In the genomic region with DNA sequence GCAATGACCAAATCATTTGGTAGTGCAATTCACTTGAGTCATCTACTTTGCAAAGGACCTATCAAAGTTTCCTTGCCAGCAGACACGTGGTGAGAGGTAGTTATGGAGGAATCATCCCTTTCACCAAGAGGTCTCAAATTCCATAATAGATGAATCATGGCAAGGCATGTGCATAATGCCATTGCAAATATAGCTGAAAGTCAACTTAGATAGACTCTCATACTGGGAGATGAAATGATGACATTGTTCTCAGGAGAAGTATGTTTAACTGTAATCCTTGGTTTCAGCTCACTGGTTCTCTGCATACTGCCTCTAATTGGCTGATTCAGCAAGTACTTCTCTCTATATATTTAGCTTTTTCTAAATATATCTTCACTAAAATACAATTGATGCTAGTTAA, we compare ENCODE assay signal across 15 cellular contexts. TPM values are rescaled to one million over a fixed set of nuclear protein-coding genes. Genes with fewer than 3 reads are reported as not detected.
DNase-seq lines count a peak whose midpoint lies in the region; ATAC-seq and TF ChIP-seq lines count a peak whose summit lies in the region.
"Had no signal": no experiment of that assay in that cellular context is flagged by ENCODE, and none has a peak within 500 bp of the region (broad histone marks: within the 10 kb centered on the region; RNA-seq: fewer than 3 reads in every experiment).

No MANE protein-coding gene starts in this region.

- peak; percentile 74 for DNase-seq in GM04503 (ENCODE audit: low read depth)
- peak; percentile 49 for DNase-seq in NCI-H69 (lab: John Stamatoyannopoulos, UW)
- peak; percentile 39 for DNase-seq in dedifferentiated amniotic fluid mesenchymal stem cell (ENCODE audit: extremely low spot score)
- DNase-seq in osteocyte (ENCODE audit: extremely low spot score, unreplicated experiment) = no peak
- no peak for DNase-seq in NCI-H2171 treated with DMSO at 0.1 percent for 48 hours (lab: John Stamatoyannopoulos, UW)
- DNase-seq: activated CD4-positive, alpha-beta T cell treated with anti-CD3 and anti-CD28 coated beads for 48 hours; activated naive CD4-positive, alpha-beta T cell treated with anti-CD3 and anti-CD28 coated beads, Interleukin-2, amount 50 U/mL, for 16 hours; effector CD4-positive, alpha-beta T cell; GDM1; NCI-H2081 treated with DMSO at 0.1 percent for 48 hours; SHP77 treated with DMSO at 0.1 percent for 48 hours; stimulated activated naive CD8-positive, alpha-beta T cell treated with anti-CD3 and anti-CD28 coated beads, Interleukin-15, Interleukin-2, amounts not matched to agents 100 U/mL and 50 U/mL, for 24 hours had no signal

- ATAC-seq in GM18907 (IDR thresholded peaks at IDR 0.05; ENCODE audit: unreplicated experiment) (no peak), GM19463 (IDR thresholded peaks at IDR 0.05; ENCODE audit: unreplicated experiment) (no peak)
- ATAC-seq: natural killer cell treated with Interleukin-12 subunit alpha and Interleukin-12 subunit beta and Interleukin-15 and Interleukin-18, amount 100 ng/mL, for 72 hours; stimulated activated naive CD8-positive, alpha-beta T cell treated with anti-CD3 and anti-CD28 coated beads, Interleukin-15, Interleukin-2, amounts not matched to agents 100 U/mL and 50 U/mL, for 24 hours had no signal

- H3K27me3 Mint-ChIP-seq in osteocyte (ENCODE audit: unreplicated experiment) = no peaks in the 10 kb centered on the region
- H3K27me3 Mint-ChIP-seq: natural killer cell treated with Interleukin-12 subunit alpha and Interleukin-12 subunit beta and Interleukin-15 and Interleukin-18, amount 100 ng/mL, for 72 hours had no signal

- H3K9me3 Mint-ChIP-seq in osteocyte (ENCODE audit: unreplicated experiment) = peaks cover 10% of the 10 kb centered on the region

- TF ChIP-seq CTCF in osteocyte (IDR thresholded peaks at IDR 0.05) = no peak

- H3K4me1 Mint-ChIP-seq in osteocyte (ENCODE audit: unreplicated experiment) = peaks cover 15% of the 10 kb centered on the region

- no peak overlapping the region for H3K4me3 Mint-ChIP-seq in osteocyte (ENCODE audit: unreplicated experiment)
- H3K4me3 Mint-ChIP-seq: natural killer cell treated with Interleukin-12 subunit alpha and Interleukin-12 subunit beta and Interleukin-15 and Interleukin-18, amount 100 ng/mL, for 72 hours had no signal

- H3K27ac Mint-ChIP-seq in osteocyte (ENCODE audit: unreplicated experiment) = peak overlapping the region; percentile 2
- H3K27ac Mint-ChIP-seq: natural killer cell treated with Interleukin-12 subunit alpha and Interleukin-12 subunit beta and Interleukin-15 and Interleukin-18, amount 100 ng/mL, for 72 hours had no signal

- peaks cover 3% of the 10 kb centered on the region for H3K36me3 Mint-ChIP-seq in osteocyte (ENCODE audit: unreplicated experiment)
- H3K36me3 Mint-ChIP-seq: natural killer cell treated with Interleukin-12 subunit alpha and Interleukin-12 subunit beta and Interleukin-15 and Interleukin-18, amount 100 ng/mL, for 72 hours had no signal

RNA-seq across cellular contexts. Expression of gene CALCRL, which starts 57.2 kb away (rescaled TPM):
- 7.0 and 7.1 TPM in 2 replicates for total RNA-seq in osteocyte

Comparison
In these comparisons a context has a peak if more than half of its experiments do, and no peak if none do; other contexts are left out.
1. DNase-seq: peak in GM04503 (single experiment), NCI-H69 (single experiment) and dedifferentiated amniotic fluid mesenchymal stem cell (single experiment); none in osteocyte (single experiment) and NCI-H2171 treated with DMSO at 0.1 percent for 48 hours (single experiment).